In the genomic region with DNA sequence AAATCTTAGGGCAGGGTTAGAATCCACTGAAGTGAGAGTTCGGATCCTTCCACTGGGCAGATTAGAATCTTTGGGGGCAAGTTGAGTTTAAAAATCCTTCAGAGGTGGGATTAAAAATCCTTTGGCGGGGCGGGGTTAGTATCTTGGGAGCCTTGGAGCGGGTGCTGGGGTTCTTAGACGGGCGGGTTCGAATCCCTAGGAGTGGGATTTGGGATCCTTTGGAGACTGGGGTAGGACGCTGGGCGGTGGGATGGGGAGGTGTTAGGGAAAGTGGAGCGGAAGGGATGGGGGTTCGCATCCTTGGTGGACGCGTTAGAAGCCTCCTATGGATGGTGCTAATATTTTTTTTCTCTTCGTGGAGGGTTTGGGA, we compare ENCODE assay signal across 14 cellular contexts. TPM values are rescaled to one million over a fixed set of nuclear protein-coding genes. Genes with fewer than 3 reads are reported as not detected.
DNase-seq lines count a peak whose midpoint lies in the region; ATAC-seq and TF ChIP-seq lines count a peak whose summit lies in the region.
"Had no signal": no experiment of that assay in that cellular context is flagged by ENCODE, and none has a peak within 500 bp of the region (broad histone marks: within the 10 kb centered on the region; RNA-seq: fewer than 3 reads in every experiment).

No MANE protein-coding gene starts in this region.

- H3K27me3 ChIP-seq in right cardiac atrium (ENCODE audit: control insufficient read depth, insufficient read depth): no peaks in the 10 kb centered on the region
- peaks cover 37% of the 10 kb centered on the region for H3K27me3 ChIP-seq in adrenal gland
- H3K27me3 ChIP-seq in mononuclear cell (ENCODE audit: insufficient read depth, low read length): peaks cover 14% of the 10 kb centered on the region
- peaks cover 47% of the 10 kb centered on the region for H3K27me3 ChIP-seq in upper lobe of right lung
- H3K27me3 ChIP-seq: ascending aorta had no signal

- H3K4me1 ChIP-seq in right cardiac atrium (ENCODE audit: control insufficient read depth, insufficient read depth, low read length) (no peaks in the 10 kb centered on the region), adrenal gland (replicated peaks in 1 of 2) (peaks cover 0 to 4% of the 10 kb centered on the region in 2 donors), mononuclear cell (ENCODE audit: insufficient read depth, low read length) (peaks cover 58% of the 10 kb centered on the region), upper lobe of right lung (peaks cover 10% of the 10 kb centered on the region)

- no peak for TF ChIP-seq POLR2A in adrenal gland (IDR thresholded peaks at IDR 0.05)

- no peak for ATAC-seq in right cardiac atrium
- no peak for ATAC-seq in left ventricle myocardium superior
- no peak for ATAC-seq in upper lobe of right lung
- ATAC-seq in HG03565 (IDR thresholded peaks at IDR 0.05; ENCODE audit: unreplicated experiment): no peak
- no peak for ATAC-seq in GM18519 (IDR thresholded peaks at IDR 0.05; ENCODE audit: low FRiP score, unreplicated experiment)

- in situ Hi-C loops in KBM-7 (cut with MboI; ENCODE audit: low pct_unique_long_range_greater_than_20kb, low sequenced_read_pairs): no loop called here

- WGBS in right cardiac atrium: 12% methylated on average over 14 of the region's 14 CpGs
- WGBS in adrenal gland, 4 donors: 14 to 17% (median 16%) methylated on average over 14 of the region's 14 CpGs

- intact Hi-C loops in right cardiac atrium (cut with DNase I): no loop called here
- intact Hi-C loops in left ventricle myocardium superior (cut with micrococcal nuclease): no loop called here
- intact Hi-C loops in adrenal gland (cut with DNase I): no loop called here
- intact Hi-C loops in upper lobe of right lung (cut with DNase I): no loop called here

- TF ChIP-seq CTCF in adrenal gland (IDR thresholded peaks at IDR 0.05) (no peak), upper lobe of right lung (IDR thresholded peaks at IDR 0.05) (no peak)

- H3K36me3 ChIP-seq in adrenal gland (replicated peaks in 1 of 2) (no peaks in the 10 kb centered on the region), upper lobe of right lung (no peaks in the 10 kb centered on the region)
- H3K36me3 ChIP-seq: ascending aorta, esophagus squamous epithelium, Peyer's patch had no signal

- DNase-seq in right cardiac atrium (no peak), left ventricle myocardium superior (no peak), adrenal gland (no peak), upper lobe of right lung (no peak), KBM-7 (no peak)
- DNase-seq: activated CD4-positive, CD25-positive, alpha-beta regulatory T cell; esophagus squamous epithelium; IMR-90; kidney glomerular epithelial cell had no signal

- H3K4me3 ChIP-seq in right cardiac atrium (ENCODE audit: low read length) (peak overlapping the region; percentile 45), adrenal gland (peak overlapping the region in 1 of 4 donors; percentile 38), mononuclear cell (ENCODE audit: low read length) (peak overlapping the region; percentile 72), upper lobe of right lung (peak overlapping the region; percentile 46)

- H3K27ac ChIP-seq in right cardiac atrium (ENCODE audit: low read length) (no peak overlapping the region), adrenal gland (peak overlapping the region in 4 of 5 donors; percentile 21 to 81 (median 48)), upper lobe of right lung (peak overlapping the region; percentile 47)

- H3K9me3 ChIP-seq in right cardiac atrium (ENCODE audit: control insufficient read depth, low read length) (no peaks in the 10 kb centered on the region), adrenal gland (replicated peaks in 1 of 3) (no peaks in the 10 kb centered on the region), mononuclear cell (ENCODE audit: low read depth, low read length) (no peaks in the 10 kb centered on the region), upper lobe of right lung (no peaks in the 10 kb centered on the region)
- H3K9me3 ChIP-seq: ascending aorta, esophagus squamous epithelium, Peyer's patch had no signal

RNA-seq across cellular contexts. Expression of gene HCK, which starts 0.3 kb away (rescaled TPM):
- total RNA-seq in right cardiac atrium (1 to 10 TPM; 5.1 to 9.0 (median 7.8) TPM), left ventricle myocardium superior (4.4 TPM), adrenal gland (10 to 100 TPM in 7 of 8 donors, 1 to 10 TPM in 1; 4.3 to 49.8 (median 31.1) TPM), mononuclear cell (52.4 TPM), upper lobe of right lung (49.0 TPM)
- polyA plus RNA-seq in right cardiac atrium (2.2 TPM), adrenal gland (10 to 100 TPM in 2 of 3 donors, 1 to 10 TPM in 1; 9.9 to 15.0 (median 10.0) TPM)
- total RNA-seq: IMR-90 had no signal
- polyA plus RNA-seq: IMR-90 had no signal

RNA-seq across cellular contexts. Expression of gene CCM2L, which starts 41.5 kb away (rescaled TPM):
- 1 to 10 TPM; 5.6 to 9.6 (median 7.8) TPM for total RNA-seq in right cardiac atrium
- polyA plus RNA-seq in right cardiac atrium: 10.3 TPM
- total RNA-seq in left ventricle myocardium superior: 9.2 TPM
- total RNA-seq in adrenal gland: 1 to 10 TPM; 3.8 to 8.7 (median 6.1) TPM
- 10 to 100 TPM in 2 of 3 donors, 1 to 10 TPM in 1; 2.2 to 21.3 (median 11.4) TPM for polyA plus RNA-seq in adrenal gland
- 0.42 TPM for total RNA-seq in mononuclear cell
- total RNA-seq in upper lobe of right lung: 23.2 TPM
- total RNA-seq: IMR-90 had no signal
- polyA plus RNA-seq: IMR-90 had no signal

RNA-seq across cellular contexts. Expression of gene TM9SF4, which starts 57.8 kb away (rescaled TPM):
- total RNA-seq in right cardiac atrium (10 to 100 TPM; 31.4 to 42.5 (median 35.0) TPM), left ventricle myocardium superior (25.6 TPM), adrenal gland (10 to 100 TPM; 36.0 to 61.0 (median 49.6) TPM), mononuclear cell (20.5 TPM), upper lobe of right lung (49.2 TPM)
- polyA plus RNA-seq in right cardiac atrium (20.2 TPM), adrenal gland (10 to 100 TPM; 23.2 to 47.3 (median 34.4) TPM)
